ENCODE assay signal across 1 cellular context in the genomic region with DNA sequence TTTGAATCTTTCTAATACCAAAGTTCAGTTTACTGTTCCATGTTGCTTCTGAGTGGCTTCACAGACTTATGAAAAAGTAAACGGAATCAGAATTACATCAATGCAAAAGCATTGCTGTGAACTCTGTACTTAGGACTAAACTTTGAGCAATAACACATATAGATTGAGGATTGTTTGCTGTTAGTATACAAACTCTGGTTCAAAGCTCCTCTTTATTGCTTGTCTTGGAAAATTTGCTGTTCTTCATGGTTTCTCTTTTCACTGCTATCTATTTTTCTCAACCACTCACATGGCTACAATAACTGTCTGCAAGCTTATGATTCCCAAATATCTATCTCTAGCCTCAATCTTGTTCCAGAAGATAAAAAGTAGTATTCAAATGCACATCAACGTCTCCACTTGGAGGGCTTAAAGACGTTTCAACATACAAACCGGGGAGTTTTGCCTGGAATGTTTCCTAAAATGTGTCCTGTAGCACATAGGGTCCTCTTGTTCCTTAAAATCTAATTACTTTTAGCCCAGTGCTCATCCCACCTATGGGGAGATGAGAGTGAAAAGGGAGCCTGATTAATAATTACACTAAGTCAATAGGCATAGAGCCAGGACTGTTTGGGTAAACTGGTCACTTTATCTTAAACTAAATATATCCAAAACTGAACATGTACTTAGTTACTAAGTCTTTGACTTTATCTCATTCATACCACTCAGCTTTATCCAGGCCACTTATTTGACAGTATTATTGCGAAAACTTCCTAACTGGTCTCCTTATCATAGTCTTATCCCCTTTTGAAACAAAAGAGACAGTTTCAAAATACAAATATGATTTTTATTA.
TF ChIP-seq lines count a peak whose summit lies in the region.

No MANE protein-coding gene starts in this region.

TF ChIP-seq in K562, 482 proteins besides CTCF, POLR2A, EP300 and RAD21:
- TF ChIP-seq ZFPM2 (CRISPR knock-in tag; IDR thresholded peaks at IDR 0.05) (no peak), ZNF197 (CRISPR knock-in tag; IDR thresholded peaks at IDR 0.05; ENCODE audit: low read depth) (no peak), ZNF584 (CRISPR knock-in tag; IDR thresholded peaks at IDR 0.05; ENCODE audit: low read depth) (no peak), TAL1 (IDR thresholded peaks at IDR 0.05) (peak; percentile 15; the same call in 1 of the 2 replicates), FOS (IDR thresholded peaks at IDR 0.05; ENCODE audit: extremely low read depth, insufficient read length) (no peak), ZFX (CRISPR knock-in tag; IDR thresholded peaks at IDR 0.05) (no peak), CEBPB (tag; IDR thresholded peaks at IDR 0.05) (peak; percentile 39), CXXC5 (CRISPR knock-in tag; IDR thresholded peaks at IDR 0.05) (no peak), ZBTB7A (IDR thresholded peaks at IDR 0.05; ENCODE audit: borderline replicate concordance, control insufficient read depth, low read depth, low read length) (no peak), MTF1 (CRISPR knock-in tag; IDR thresholded peaks at IDR 0.05; ENCODE audit: borderline replicate concordance) (no peak)
- TF ChIP-seq, protein P1, sequence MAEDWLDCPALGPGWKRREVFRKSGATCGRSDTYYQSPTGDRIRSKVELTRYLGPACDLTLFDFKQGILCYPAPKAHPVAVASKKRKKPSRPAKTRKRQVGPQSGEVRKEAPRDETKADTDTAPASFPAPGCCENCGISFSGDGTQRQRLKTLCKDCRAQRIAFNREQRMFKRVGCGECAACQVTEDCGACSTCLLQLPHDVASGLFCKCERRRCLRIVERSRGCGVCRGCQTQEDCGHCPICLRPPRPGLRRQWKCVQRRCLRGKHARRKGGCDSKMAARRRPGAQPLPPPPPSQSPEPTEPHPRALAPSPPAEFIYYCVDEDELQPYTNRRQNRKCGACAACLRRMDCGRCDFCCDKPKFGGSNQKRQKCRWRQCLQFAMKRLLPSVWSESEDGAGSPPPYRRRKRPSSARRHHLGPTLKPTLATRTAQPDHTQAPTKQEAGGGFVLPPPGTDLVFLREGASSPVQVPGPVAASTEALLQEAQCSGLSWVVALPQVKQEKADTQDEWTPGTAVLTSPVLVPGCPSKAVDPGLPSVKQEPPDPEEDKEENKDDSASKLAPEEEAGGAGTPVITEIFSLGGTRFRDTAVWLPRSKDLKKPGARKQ (CRISPR knock-in tag; IDR thresholded peaks at IDR 0.05): no peak
- TF ChIP-seq, protein P2, sequence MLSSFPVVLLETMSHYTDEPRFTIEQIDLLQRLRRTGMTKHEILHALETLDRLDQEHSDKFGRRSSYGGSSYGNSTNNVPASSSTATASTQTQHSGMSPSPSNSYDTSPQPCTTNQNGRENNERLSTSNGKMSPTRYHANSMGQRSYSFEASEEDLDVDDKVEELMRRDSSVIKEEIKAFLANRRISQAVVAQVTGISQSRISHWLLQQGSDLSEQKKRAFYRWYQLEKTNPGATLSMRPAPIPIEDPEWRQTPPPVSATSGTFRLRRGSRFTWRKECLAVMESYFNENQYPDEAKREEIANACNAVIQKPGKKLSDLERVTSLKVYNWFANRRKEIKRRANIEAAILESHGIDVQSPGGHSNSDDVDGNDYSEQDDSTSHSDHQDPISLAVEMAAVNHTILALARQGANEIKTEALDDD (IDR thresholded peaks at IDR 0.05): peak; percentile 43; the same call in 1 of the 2 replicates
- TF ChIP-seq, protein P3, sequence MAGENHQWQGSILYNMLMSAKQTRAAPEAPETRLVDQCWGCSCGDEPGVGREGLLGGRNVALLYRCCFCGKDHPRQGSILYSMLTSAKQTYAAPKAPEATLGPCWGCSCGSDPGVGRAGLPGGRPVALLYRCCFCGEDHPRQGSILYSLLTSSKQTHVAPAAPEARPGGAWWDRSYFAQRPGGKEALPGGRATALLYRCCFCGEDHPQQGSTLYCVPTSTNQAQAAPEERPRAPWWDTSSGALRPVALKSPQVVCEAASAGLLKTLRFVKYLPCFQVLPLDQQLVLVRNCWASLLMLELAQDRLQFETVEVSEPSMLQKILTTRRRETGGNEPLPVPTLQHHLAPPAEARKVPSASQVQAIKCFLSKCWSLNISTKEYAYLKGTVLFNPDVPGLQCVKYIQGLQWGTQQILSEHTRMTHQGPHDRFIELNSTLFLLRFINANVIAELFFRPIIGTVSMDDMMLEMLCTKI (IDR thresholded peaks at IDR 0.05; ENCODE audit: partially characterized antibody): no peak
- TF ChIP-seq, protein P4, sequence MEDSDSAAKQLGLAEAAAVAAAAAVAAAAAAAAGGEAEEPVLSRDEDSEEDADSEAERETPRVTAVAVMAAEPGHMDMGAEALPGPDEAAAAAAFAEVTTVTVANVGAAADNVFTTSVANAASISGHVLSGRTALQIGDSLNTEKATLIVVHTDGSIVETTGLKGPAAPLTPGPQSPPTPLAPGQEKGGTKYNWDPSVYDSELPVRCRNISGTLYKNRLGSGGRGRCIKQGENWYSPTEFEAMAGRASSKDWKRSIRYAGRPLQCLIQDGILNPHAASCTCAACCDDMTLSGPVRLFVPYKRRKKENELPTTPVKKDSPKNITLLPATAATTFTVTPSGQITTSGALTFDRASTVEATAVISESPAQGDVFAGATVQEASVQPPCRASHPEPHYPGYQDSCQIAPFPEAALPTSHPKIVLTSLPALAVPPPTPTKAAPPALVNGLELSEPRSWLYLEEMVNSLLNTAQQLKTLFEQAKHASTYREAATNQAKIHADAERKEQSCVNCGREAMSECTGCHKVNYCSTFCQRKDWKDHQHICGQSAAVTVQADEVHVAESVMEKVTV (CRISPR knock-in tag; IDR thresholded peaks at IDR 0.05): no peak
- TF ChIP-seq, protein P5, sequence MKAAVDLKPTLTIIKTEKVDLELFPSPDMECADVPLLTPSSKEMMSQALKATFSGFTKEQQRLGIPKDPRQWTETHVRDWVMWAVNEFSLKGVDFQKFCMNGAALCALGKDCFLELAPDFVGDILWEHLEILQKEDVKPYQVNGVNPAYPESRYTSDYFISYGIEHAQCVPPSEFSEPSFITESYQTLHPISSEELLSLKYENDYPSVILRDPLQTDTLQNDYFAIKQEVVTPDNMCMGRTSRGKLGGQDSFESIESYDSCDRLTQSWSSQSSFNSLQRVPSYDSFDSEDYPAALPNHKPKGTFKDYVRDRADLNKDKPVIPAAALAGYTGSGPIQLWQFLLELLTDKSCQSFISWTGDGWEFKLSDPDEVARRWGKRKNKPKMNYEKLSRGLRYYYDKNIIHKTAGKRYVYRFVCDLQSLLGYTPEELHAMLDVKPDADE (conservative IDR thresholded peaks at IDR 0.05; ENCODE audit: control insufficient read depth, low read depth, low read length): no peak
